Comparison of ENCODE assay signal across 22 cellular contexts in the genomic region with DNA sequence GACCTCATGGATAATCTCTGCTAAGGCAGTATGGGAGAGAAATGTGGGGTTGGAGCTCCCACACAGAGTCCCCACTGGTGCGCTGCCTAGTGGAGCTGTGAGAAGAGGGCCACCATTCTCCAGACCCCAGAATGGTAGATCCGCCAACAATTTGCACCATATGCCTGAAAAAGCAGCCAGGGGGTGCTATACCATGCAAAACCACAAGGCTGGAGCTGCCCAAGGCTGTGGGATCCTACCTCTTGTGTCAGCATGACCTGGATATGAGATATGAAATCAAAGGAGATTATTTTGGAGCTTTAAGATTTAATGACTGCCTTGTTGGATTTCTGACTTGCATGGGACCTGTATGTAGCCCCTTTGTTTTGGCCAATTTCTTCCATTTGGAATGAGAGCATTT. TPM values are rescaled to one million over a fixed set of nuclear protein-coding genes. Genes with fewer than 3 reads are reported as not detected.
"Had no signal": no experiment of that assay in that cellular context is flagged by ENCODE, and none has a peak within 500 bp of the region (broad histone marks: within the 10 kb centered on the region; RNA-seq: fewer than 3 reads in every experiment).

No MANE protein-coding gene starts in this region.

- H3K4me3 Mint-ChIP-seq: activated naive CD8-positive, alpha-beta T cell; activated T-cell treated with anti-CD3 and anti-CD28 coated beads, Interleukin-2, amount 50 U/mL, for 72 hours; brain; central memory CD8-positive, alpha-beta T cell; neural crest cell had no signal

- H3K36me3 ChIP-seq: gastroesophageal sphincter, heart right ventricle, ovary had no signal

- H3K27me3 Mint-ChIP-seq: brain had no signal

- H3K36me3 Mint-ChIP-seq: brain had no signal

- ATAC-seq: activated T-cell treated with anti-CD3 and anti-CD28 coated beads, Interleukin-2, amount 50 U/mL, for 72 hours; gastroesophageal sphincter; heart right ventricle; left colon; sciatic nerve; stimulated activated naive CD8-positive, alpha-beta T cell treated with anti-CD3 and anti-CD28 coated beads, Interleukin-15, Interleukin-2, amounts not matched to agents 100 U/mL and 50 U/mL, for 24 hours had no signal

- H3K4me1 ChIP-seq: gastroesophageal sphincter, heart right ventricle had no signal

- H3K27ac Mint-ChIP-seq: activated naive CD8-positive, alpha-beta T cell; activated T-cell treated with anti-CD3 and anti-CD28 coated beads, Interleukin-2, amount 50 U/mL, for 72 hours; brain had no signal

- DNase-seq: activated CD4-positive, alpha-beta T cell treated with anti-CD3 and anti-CD28 coated beads for 1 hour; activated CD8-positive, alpha-beta memory T cell treated with anti-CD3 and anti-CD28 coated beads, Interleukin-2, amount 50 U/mL, for 48 hours; activated gamma-delta T cell; activated T-cell treated with anti-CD3 and anti-CD28 coated beads, Interleukin-2, amount 50 U/mL, for 72 hours; amygdala; effector CD8-positive, alpha-beta T cell; heart right ventricle; left colon; midbrain; ovary; stimulated activated naive CD8-positive, alpha-beta T cell treated with anti-CD3 and anti-CD28 coated beads, Interleukin-15, Interleukin-2, amounts not matched to agents 100 U/mL and 50 U/mL, for 24 hours; T-helper 1 cell; T1000; trophoblast cell had no signal

- H3K27me3 ChIP-seq: ovary had no signal

- H3K9me3 ChIP-seq: ovary had no signal

- H3K4me3 ChIP-seq: gastroesophageal sphincter, heart right ventricle, lung, ovary had no signal

- H3K4me1 Mint-ChIP-seq: brain; central memory CD8-positive, alpha-beta T cell; neural crest cell had no signal

RNA-seq across cellular contexts. Expression of gene SAMD9L, which starts 27.0 kb away (rescaled TPM):
- total RNA-seq: neural crest cell had no signal

RNA-seq across cellular contexts. Expression of gene HEPACAM2, which starts 51.0 kb away (rescaled TPM):
- total RNA-seq: activated T-cell treated with anti-CD3 and anti-CD28 coated beads, Interleukin-2, amount 50 U/mL, for 72 hours; gastroesophageal sphincter; myocyte; neural crest cell; ovary had no signal
- polyA plus RNA-seq: heart right ventricle, ovary had no signal
